ENCODE assay signal across 8 cellular contexts in the genomic region with DNA sequence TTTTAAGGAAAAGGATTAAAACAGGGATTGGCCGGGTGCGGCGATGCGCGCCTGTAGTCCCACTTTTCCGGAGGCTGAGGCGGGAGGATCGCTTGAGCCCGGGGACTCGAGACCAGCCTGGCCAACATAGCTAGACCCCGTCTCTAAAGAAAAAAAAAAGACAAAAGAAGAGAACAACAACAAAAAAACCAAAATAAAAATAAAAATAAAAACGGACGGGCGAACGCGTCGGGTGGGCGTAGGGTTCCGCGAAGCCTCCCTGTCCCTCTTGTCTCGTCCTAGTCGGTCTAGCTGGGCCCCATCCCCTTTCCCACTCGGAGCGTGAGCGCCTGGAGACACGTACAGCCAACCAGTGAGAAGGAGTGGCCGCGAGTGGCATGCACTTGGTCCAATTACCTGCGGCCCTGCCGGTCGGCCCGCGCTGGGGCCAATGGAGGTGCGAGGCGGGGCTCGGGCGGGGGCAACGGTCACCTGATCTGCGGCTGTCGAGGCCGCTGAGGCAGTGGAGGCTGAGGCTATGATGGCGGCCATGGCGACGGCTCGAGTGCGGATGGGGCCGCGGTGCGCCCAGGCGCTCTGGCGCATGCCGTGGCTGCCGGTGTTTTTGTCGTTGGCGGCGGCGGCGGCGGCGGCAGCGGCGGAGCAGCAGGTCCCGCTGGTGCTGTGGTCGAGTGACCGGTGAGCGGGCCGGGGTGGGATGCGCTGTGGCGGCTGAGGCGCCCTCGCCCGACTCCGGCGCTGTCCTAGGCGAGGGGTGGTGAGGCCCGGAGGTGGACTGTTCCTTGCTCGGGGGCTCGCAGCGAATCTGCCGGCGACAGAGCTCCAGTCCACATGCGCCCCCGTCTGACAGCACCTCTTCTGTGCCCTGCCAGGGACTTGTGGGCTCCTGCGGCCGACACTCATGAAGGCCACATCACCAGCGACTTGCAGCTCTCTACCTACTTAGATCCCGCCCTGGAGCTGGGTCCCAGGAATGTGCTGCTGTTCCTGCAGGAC. TPM values are rescaled to one million over a fixed set of nuclear protein-coding genes. Genes with fewer than 3 reads are reported as not detected.
DNase-seq lines count a peak whose midpoint lies in the region; ATAC-seq and TF ChIP-seq lines count a peak whose summit lies in the region.

A gene with protein sequence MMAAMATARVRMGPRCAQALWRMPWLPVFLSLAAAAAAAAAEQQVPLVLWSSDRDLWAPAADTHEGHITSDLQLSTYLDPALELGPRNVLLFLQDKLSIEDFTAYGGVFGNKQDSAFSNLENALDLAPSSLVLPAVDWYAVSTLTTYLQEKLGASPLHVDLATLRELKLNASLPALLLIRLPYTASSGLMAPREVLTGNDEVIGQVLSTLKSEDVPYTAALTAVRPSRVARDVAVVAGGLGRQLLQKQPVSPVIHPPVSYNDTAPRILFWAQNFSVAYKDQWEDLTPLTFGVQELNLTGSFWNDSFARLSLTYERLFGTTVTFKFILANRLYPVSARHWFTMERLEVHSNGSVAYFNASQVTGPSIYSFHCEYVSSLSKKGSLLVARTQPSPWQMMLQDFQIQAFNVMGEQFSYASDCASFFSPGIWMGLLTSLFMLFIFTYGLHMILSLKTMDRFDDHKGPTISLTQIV (plus strand): TSS at position 502 of the 996 bp plus-strand sequence. CDS start 16 bp downstream, at position 518.

- H3K4me3 ChIP-seq in HFF-Myc (replicated peaks; ENCODE audit: low read depth, low read length): peak within 1 kb of the TSS; percentile 58
- H3K4me3 ChIP-seq in osteoblast (ENCODE audit: insufficient read depth, low read length): peak within 1 kb of the TSS; percentile 79
- peak within 1 kb of the TSS; percentile 85 for H3K4me3 ChIP-seq in thoracic aorta

- peaks cover 29% of the 10 kb centered on the region for H3K79me2 ChIP-seq in osteoblast (ENCODE audit: insufficient read depth, low read length)

- H3K9me3 Mint-ChIP-seq in activated naive CD4-positive, alpha-beta T cell treated with anti-CD3 and anti-CD28 coated beads, Interleukin-2, amount 50 U/mL, for 72 hours: no peaks in the 10 kb centered on the region

- H3K4me2 ChIP-seq in osteoblast (ENCODE audit: insufficient read depth, low read length): peak within 1 kb of the TSS; percentile 89

- peaks cover 7% of the 10 kb centered on the region for H3K4me1 ChIP-seq in osteoblast (ENCODE audit: insufficient read depth, low read length)
- peaks cover 5 to 27% of the 10 kb centered on the region in 2 donors for H3K4me1 ChIP-seq in thoracic aorta (ENCODE audit: control insufficient read depth in 1 of 2, low read depth in 2 of 2)

- DNase-seq in GM04504 (ENCODE audit: low read depth) (peak; percentile 84), HFF-Myc (ENCODE audit: extremely low read depth, low read depth) (peak; percentile 78), NAMALWA (ENCODE audit: low spot score) (peak; percentile 90), glomerular visceral epithelial cell (ENCODE audit: extremely low spot score) (peak; percentile 92), osteoblast (ENCODE audit: insufficient read length, low spot score, missing footprints) (peak; percentile 99), thoracic aorta (ENCODE audit: low spot score) (peak; percentile 68)
- peak; percentile 85 to 93 for DNase-seq in activated naive CD4-positive, alpha-beta T cell treated with anti-CD3 and anti-CD28 coated beads, Interleukin-2, amount 50 U/mL, for 72 hours (ENCODE audit: low spot score in 2 of 2)

- peak; percentile 98 for ATAC-seq in SK-N-SH treated with all-trans-retinoic acid at 6 μM for 48 hours
- peak; percentile 99 for ATAC-seq in activated naive CD4-positive, alpha-beta T cell treated with anti-CD3 and anti-CD28 coated beads, Interleukin-2, amount 50 U/mL, for 72 hours
- peak; percentile 77 for ATAC-seq in thoracic aorta (ENCODE audit: insufficient number of reproducible peaks, low FRiP score, low read depth)

- H3K36me3 ChIP-seq in osteoblast (ENCODE audit: insufficient read depth, low read length) (peaks cover 4% of the 10 kb centered on the region), thoracic aorta (no peaks in the 10 kb centered on the region)

- no peaks in the 10 kb centered on the region for H3K9me3 ChIP-seq in osteoblast (ENCODE audit: low read depth, low read length)
- H3K9me3 ChIP-seq in thoracic aorta: no peaks in the 10 kb centered on the region

- peaks cover 10% of the 10 kb centered on the region for H4K20me1 ChIP-seq in osteoblast (ENCODE audit: insufficient read depth, low read length)

- H3K27ac Mint-ChIP-seq in activated naive CD4-positive, alpha-beta T cell treated with anti-CD3 and anti-CD28 coated beads, Interleukin-2, amount 50 U/mL, for 72 hours: peak within 1 kb of the TSS; percentile 24 to 77

- no peaks in the 10 kb centered on the region for H3K36me3 Mint-ChIP-seq in activated naive CD4-positive, alpha-beta T cell treated with anti-CD3 and anti-CD28 coated beads, Interleukin-2, amount 50 U/mL, for 72 hours

- H3K27me3 ChIP-seq in osteoblast (ENCODE audit: insufficient read depth, low read length) (no peaks in the 10 kb centered on the region), thoracic aorta (replicated peaks; ENCODE audit: insufficient read depth) (no peaks in the 10 kb centered on the region)

- TF ChIP-seq CTCF in HFF-Myc (IDR thresholded peaks at IDR 0.05; ENCODE audit: low read depth, low read length, missing control alignments) (no peak), osteoblast (IDR thresholded peaks at IDR 0.05; ENCODE audit: extremely low read depth, low read depth, low read length) (no peak), thoracic aorta (IDR thresholded peaks at IDR 0.05) (no peak)

- peak within 1 kb of the TSS; percentile 29 for H2AFZ ChIP-seq in osteoblast (ENCODE audit: low read length)

- H3K27ac ChIP-seq in osteoblast (ENCODE audit: low read depth, low read length) (no peak within 1 kb of the TSS), thoracic aorta (peak within 1 kb of the TSS; percentile 38 to 67)

TF ChIP-seq in SK-N-SH treated with all-trans-retinoic acid at 6 μM for 48 hours, 23 proteins besides CTCF, POLR2A, EP300 and RAD21:
- no peak for TF ChIP-seq ARNTL (CRISPR knock-in tag; IDR thresholded peaks at IDR 0.05; ENCODE audit: borderline replicate concordance, low read depth)
- no peak for TF ChIP-seq ZNF8 (CRISPR knock-in tag; IDR thresholded peaks at IDR 0.05)
- TF ChIP-seq SNAI2 (CRISPR knock-in tag; IDR thresholded peaks at IDR 0.05): no peak
- TF ChIP-seq, protein P1, sequence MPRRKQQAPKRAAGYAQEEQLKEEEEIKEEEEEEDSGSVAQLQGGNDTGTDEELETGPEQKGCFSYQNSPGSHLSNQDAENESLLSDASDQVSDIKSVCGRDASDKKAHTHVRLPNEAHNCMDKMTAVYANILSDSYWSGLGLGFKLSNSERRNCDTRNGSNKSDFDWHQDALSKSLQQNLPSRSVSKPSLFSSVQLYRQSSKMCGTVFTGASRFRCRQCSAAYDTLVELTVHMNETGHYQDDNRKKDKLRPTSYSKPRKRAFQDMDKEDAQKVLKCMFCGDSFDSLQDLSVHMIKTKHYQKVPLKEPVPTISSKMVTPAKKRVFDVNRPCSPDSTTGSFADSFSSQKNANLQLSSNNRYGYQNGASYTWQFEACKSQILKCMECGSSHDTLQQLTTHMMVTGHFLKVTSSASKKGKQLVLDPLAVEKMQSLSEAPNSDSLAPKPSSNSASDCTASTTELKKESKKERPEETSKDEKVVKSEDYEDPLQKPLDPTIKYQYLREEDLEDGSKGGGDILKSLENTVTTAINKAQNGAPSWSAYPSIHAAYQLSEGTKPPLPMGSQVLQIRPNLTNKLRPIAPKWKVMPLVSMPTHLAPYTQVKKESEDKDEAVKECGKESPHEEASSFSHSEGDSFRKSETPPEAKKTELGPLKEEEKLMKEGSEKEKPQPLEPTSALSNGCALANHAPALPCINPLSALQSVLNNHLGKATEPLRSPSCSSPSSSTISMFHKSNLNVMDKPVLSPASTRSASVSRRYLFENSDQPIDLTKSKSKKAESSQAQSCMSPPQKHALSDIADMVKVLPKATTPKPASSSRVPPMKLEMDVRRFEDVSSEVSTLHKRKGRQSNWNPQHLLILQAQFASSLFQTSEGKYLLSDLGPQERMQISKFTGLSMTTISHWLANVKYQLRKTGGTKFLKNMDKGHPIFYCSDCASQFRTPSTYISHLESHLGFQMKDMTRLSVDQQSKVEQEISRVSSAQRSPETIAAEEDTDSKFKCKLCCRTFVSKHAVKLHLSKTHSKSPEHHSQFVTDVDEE (CRISPR knock-in tag; IDR thresholded peaks at IDR 0.05): no peak
- TF ChIP-seq PATZ1 (CRISPR knock-in tag; IDR thresholded peaks at IDR 0.05; ENCODE audit: borderline replicate concordance): no peak
- TF ChIP-seq ZNF70 (CRISPR knock-in tag; IDR thresholded peaks at IDR 0.05): no peak
- TF ChIP-seq GLIS3 (CRISPR knock-in tag; IDR thresholded peaks at IDR 0.05): no peak

RNA-seq across cellular contexts. Expression of the gene that starts here (rescaled TPM):
- 10 to 100 TPM; 26.9 to 44.5 TPM for total RNA-seq in activated naive CD4-positive, alpha-beta T cell treated with anti-CD3 and anti-CD28 coated beads, Interleukin-2, amount 50 U/mL, for 72 hours
- 59.2 and 61.9 TPM in 2 replicates for total RNA-seq in osteoblast
- total RNA-seq in thoracic aorta: 10 to 100 TPM; 40.8 to 75.7 TPM
